Comparison of ENCODE assay signal across 8 cellular contexts in the genomic region with DNA sequence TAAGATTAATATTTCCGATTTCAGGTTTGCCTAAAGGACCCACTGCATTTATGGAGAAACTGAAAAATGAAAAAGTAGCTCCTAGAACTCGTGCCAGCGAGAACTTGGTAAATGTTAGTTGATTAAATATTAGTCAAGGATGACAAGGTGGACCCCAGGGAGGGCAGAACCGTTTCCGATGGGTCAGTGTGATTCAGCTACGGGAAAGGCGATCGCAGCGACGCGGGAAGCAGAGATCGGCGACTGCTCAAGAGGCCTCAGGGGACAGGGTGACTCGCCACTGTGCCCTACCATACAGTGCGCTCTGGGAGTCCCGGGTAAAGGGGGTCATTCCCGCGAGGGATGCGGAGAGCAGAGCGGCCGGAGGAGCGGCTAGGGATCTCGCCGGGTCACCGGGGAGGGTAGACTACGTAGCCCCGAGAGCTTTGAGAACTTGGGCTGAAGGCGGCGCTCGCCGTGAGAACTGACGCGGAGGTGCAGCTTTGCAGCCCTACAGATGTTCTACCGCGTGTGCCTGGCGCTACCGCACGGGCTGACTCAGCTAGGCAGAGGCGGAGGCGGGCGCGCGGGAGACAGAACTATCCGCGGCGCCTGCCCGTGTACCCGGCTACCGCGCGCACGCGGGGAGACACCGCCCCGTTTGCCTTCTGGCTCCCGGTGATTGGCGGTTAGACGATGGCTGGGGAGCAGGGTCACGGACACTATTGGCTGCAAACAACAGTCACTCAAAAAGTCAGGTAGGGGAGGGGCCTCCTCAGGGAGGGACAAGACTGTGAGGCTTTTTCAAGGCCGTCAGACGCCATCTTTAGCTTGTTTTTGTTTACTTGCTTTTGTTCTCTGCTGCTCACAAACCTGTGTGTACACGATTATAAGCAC. TPM values are rescaled to one million over a fixed set of nuclear protein-coding genes. Genes with fewer than 3 reads are reported as not detected.
DNase-seq lines count a peak whose midpoint lies in the region; ATAC-seq and TF ChIP-seq lines count a peak whose summit lies in the region.

No MANE protein-coding gene starts in this region.

- no peaks in the 10 kb centered on the region for H3K36me3 ChIP-seq in GM06990 (ENCODE audit: control insufficient read depth, insufficient read depth, low read length)
- H3K36me3 ChIP-seq in thoracic aorta, result no peaks in the 10 kb centered on the region

- peak overlapping the region; percentile 99 for H3K27ac Mint-ChIP-seq in activated naive CD4-positive, alpha-beta T cell treated with anti-CD3 and anti-CD28 coated beads, Interleukin-2, amount 50 U/mL, for 24 hours

- ATAC-seq in omental fat pad (ENCODE audit: low FRiP score) (peak; percentile 99), thoracic aorta (ENCODE audit: insufficient number of reproducible peaks, low FRiP score, low read depth) (peak; percentile 100)

- H3K27me3 ChIP-seq in GM06990 (replicated peaks; ENCODE audit: control insufficient read depth, insufficient read depth, low read length), result no peaks in the 10 kb centered on the region
- no peaks in the 10 kb centered on the region for H3K27me3 ChIP-seq in thoracic aorta (replicated peaks; ENCODE audit: insufficient read depth)

- H3K9me3 Mint-ChIP-seq in activated naive CD4-positive, alpha-beta T cell treated with anti-CD3 and anti-CD28 coated beads, Interleukin-2, amount 50 U/mL, for 24 hours, result no peaks in the 10 kb centered on the region

- no peaks in the 10 kb centered on the region for H3K27me3 Mint-ChIP-seq in activated naive CD4-positive, alpha-beta T cell treated with anti-CD3 and anti-CD28 coated beads, Interleukin-2, amount 50 U/mL, for 24 hours

- H3K4me1 Mint-ChIP-seq in activated naive CD4-positive, alpha-beta T cell treated with anti-CD3 and anti-CD28 coated beads, Interleukin-2, amount 50 U/mL, for 24 hours, result peaks cover 56% of the 10 kb centered on the region

- H3K36me3 Mint-ChIP-seq in activated naive CD4-positive, alpha-beta T cell treated with anti-CD3 and anti-CD28 coated beads, Interleukin-2, amount 50 U/mL, for 24 hours, result no peaks in the 10 kb centered on the region

- H3K9me3 ChIP-seq in thoracic aorta, result no peaks in the 10 kb centered on the region

- DNase-seq in GM06990 (ENCODE audit: extremely low read depth, insufficient read length) (peak; percentile 98), HFF-Myc (ENCODE audit: extremely low read depth, low read depth) (peak; percentile 96), NAMALWA (ENCODE audit: low spot score) (peak; percentile 99), SK-N-DZ (ENCODE audit: low spot score) (peak; percentile 98), glomerular endothelial cell (ENCODE audit: extremely low read depth, low read depth, low spot score) (peak; percentile 80), omental fat pad (ENCODE audit: low spot score) (peak; percentile 75), thoracic aorta (ENCODE audit: low spot score) (peak; percentile 89)

- H3K4me1 ChIP-seq in thoracic aorta (ENCODE audit: control insufficient read depth in 1 of 2, low read depth in 2 of 2), result peaks cover 8 to 22% of the 10 kb centered on the region in 2 donors

- H3K4me3 Mint-ChIP-seq in activated naive CD4-positive, alpha-beta T cell treated with anti-CD3 and anti-CD28 coated beads, Interleukin-2, amount 50 U/mL, for 24 hours, result peak overlapping the region; percentile 98

- TF ChIP-seq CTCF in GM06990 (IDR thresholded peaks at IDR 0.05; ENCODE audit: insufficient read depth, low read length, poor library complexity, severe bottlenecking), result peak; percentile 48
- TF ChIP-seq CTCF in HFF-Myc (IDR thresholded peaks at IDR 0.05; ENCODE audit: low read depth, low read length, missing control alignments), result peak; percentile 3
- no peak for TF ChIP-seq CTCF in omental fat pad (IDR thresholded peaks at IDR 0.05)
- peak; percentile 35 for TF ChIP-seq CTCF in thoracic aorta (IDR thresholded peaks at IDR 0.05)

- H3K4me3 ChIP-seq in GM06990 (replicated peaks; ENCODE audit: low read depth, low read length), result peak overlapping the region; percentile 93
- peak overlapping the region; percentile 50 for H3K4me3 ChIP-seq in HFF-Myc (replicated peaks; ENCODE audit: low read depth, low read length)
- H3K4me3 ChIP-seq in thoracic aorta, result peak overlapping the region; percentile 75

- H3K27ac ChIP-seq in thoracic aorta, result peak overlapping the region; percentile 83 to 86

RNA-seq across cellular contexts. Expression of a gene that starts 3.2 kb away (rescaled TPM):
- 25.3 and 34.9 TPM in 2 replicates for polyA plus RNA-seq in SK-N-DZ (2014; cell fraction: cytosol; rRNA removed)
- polyA plus RNA-seq in SK-N-DZ (2014; cell fraction: nucleus; rRNA removed), result 25.0 and 38.7 TPM in 2 replicates
- 5.6 and 6.6 TPM in 2 replicates for total RNA-seq in glomerular endothelial cell
- 10 to 100 TPM in 1 of 4 donors, 1 to 10 TPM in 3; 6.0 to 12.2 (median 8.4) TPM for total RNA-seq in omental fat pad
- total RNA-seq in thoracic aorta, result 10 to 100 TPM in 1 of 2 donors, 1 to 10 TPM in 1; 9.3 to 19.7 TPM

RNA-seq across cellular contexts. Expression of a gene that starts 24.4 kb away (rescaled TPM):
- 2.7 and 3.7 TPM in 2 replicates for polyA plus RNA-seq in SK-N-DZ (2014; cell fraction: cytosol; rRNA removed)
- 3.4 and 4.8 TPM in 2 replicates for polyA plus RNA-seq in SK-N-DZ (2014; cell fraction: nucleus; rRNA removed)
- 46.5 and 51.0 TPM in 2 replicates for total RNA-seq in glomerular endothelial cell
- total RNA-seq in omental fat pad, result 10 to 100 TPM in 2 of 4 donors, 1 to 10 TPM in 2; 4.0 to 13.4 (median 9.9) TPM
- total RNA-seq in thoracic aorta, result 10 to 100 TPM in 1 of 2 donors, 1 to 10 TPM in 1; 9.7 to 35.3 TPM

RNA-seq across cellular contexts. Expression of a gene that starts 27.9 kb away (rescaled TPM):
- polyA plus RNA-seq in SK-N-DZ (2014; cell fraction: cytosol; rRNA removed), result 295 and 318 TPM in 2 replicates
- polyA plus RNA-seq in SK-N-DZ (2014; cell fraction: nucleus; rRNA removed), result 104 and 163 TPM in 2 replicates
- total RNA-seq in glomerular endothelial cell (244 and 335 TPM in 2 replicates), omental fat pad (100 to 1,000 TPM; 126 to 150 (median 129) TPM), thoracic aorta (10 to 100 TPM; 47.4 to 79.7 TPM)

RNA-seq across cellular contexts. Expression of a gene that starts 35.2 kb away (rescaled TPM):
- polyA plus RNA-seq in SK-N-DZ (2014; cell fraction: cytosol; rRNA removed), result not detected in 2 replicates
- polyA plus RNA-seq in SK-N-DZ (2014; cell fraction: nucleus; rRNA removed), result not detected in 2 replicates
- total RNA-seq in glomerular endothelial cell, result not detected in 2 replicates
- not detected for total RNA-seq in omental fat pad
- total RNA-seq in thoracic aorta, result not detected

RNA-seq across cellular contexts. Expression of a gene that starts 49.9 kb away (rescaled TPM):
- polyA plus RNA-seq in SK-N-DZ (2014; cell fraction: cytosol; rRNA removed), result 87.7 and 96.6 TPM in 2 replicates
- polyA plus RNA-seq in SK-N-DZ (2014; cell fraction: nucleus; rRNA removed), result 86.2 and 93.0 TPM in 2 replicates
- 25.4 and 38.7 TPM in 2 replicates for total RNA-seq in glomerular endothelial cell
- 10 to 100 TPM; 27.0 to 84.8 (median 32.0) TPM for total RNA-seq in omental fat pad
- 10 to 100 TPM; 31.4 to 47.7 TPM for total RNA-seq in thoracic aorta

Comparison
In these comparisons a context has a peak if more than half of its experiments do, and no peak if none do; other contexts are left out.
1. Peak in every context shown above with its lines: DNase-seq, ATAC-seq, H3K4me3 ChIP-seq and H3K27ac ChIP-seq.
2. CTCF ChIP-seq: peak in GM06990 (single experiment), HFF-Myc (single experiment) and thoracic aorta (single experiment); none in omental fat pad (0 of 3).